ENCODE assay signal across 14 cellular contexts in the genomic region with DNA sequence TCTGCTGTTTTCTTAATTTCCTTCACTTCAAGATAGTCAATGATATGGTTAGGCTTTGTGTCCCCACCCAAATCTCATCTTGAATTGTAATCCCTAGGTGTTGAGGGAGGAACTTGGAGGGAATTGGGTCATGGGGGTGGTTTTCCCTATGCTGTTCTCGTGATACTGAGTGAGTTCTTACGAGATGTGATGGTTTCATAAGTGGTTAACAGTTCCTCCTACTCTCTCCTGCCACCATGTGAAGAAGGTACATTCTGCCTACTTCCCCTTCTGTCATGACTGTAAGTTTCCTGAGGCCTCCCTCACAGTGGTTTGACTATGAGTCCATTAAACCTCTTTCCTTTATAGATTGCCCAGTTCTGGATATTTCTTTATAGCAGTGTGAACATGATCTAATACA.
DNase-seq lines count a peak whose midpoint lies in the region; ATAC-seq and TF ChIP-seq lines count a peak whose summit lies in the region.
"Had no signal": no experiment of that assay in that cellular context is flagged by ENCODE, and none has a peak within 500 bp of the region (broad histone marks: within the 10 kb centered on the region; RNA-seq: fewer than 3 reads in every experiment).

No MANE protein-coding gene starts in this region.

- no peak overlapping the region for H2BK5ac ChIP-seq in mesendoderm (ENCODE audit: low read length)

- no peak overlapping the region for H3K4me3 Mint-ChIP-seq in activated T-cell treated with anti-CD3 and anti-CD28 coated beads, Interleukin-2, amount 50 U/mL, for 72 hours
- H3K4me3 Mint-ChIP-seq in activated CD8-positive, alpha-beta T cell treated with anti-CD3 and anti-CD28 coated beads for 36 hours: no peak overlapping the region
- no peak overlapping the region for H3K4me3 Mint-ChIP-seq in stimulated activated naive B cell treated with anti-CD40 and anti-IgM and Interleukin-4, amounts not matched to agents 10 μg/mL and 1 μg/mL and 100 μg/mL, for 72 hours

- H3K4me3 ChIP-seq in HL-60 (replicated peaks; ENCODE audit: insufficient read depth, low read length) (no peak overlapping the region), mesendoderm (ENCODE audit: low read length) (no peak overlapping the region)
- H3K4me3 ChIP-seq: cardiac muscle cell, gastroesophageal sphincter, skin epidermis, tibial nerve had no signal

- no peaks in the 10 kb centered on the region for H3K36me3 ChIP-seq in mesendoderm (ENCODE audit: control insufficient read depth, insufficient read depth, low read length)
- H3K36me3 ChIP-seq: cardiac muscle cell, gastroesophageal sphincter, tibial nerve had no signal

- no peak for DNase-seq in activated T-cell treated with anti-CD3 and anti-CD28 coated beads, Interleukin-2, amount 50 U/mL, for 72 hours
- no peak for DNase-seq in activated T-cell treated with anti-CD3 and anti-CD28 coated beads, Interleukin-2, amount 50 U/mL, for 1 hour
- DNase-seq in HL-60 (ENCODE audit: low read depth in 1 of 2, low spot score in 1 of 2) (peak; percentile 57 to 58), HPDE6-E6E7 (ENCODE audit: extremely low spot score) (no peak), NCI-H510A (lab: John Stamatoyannopoulos, UW) (no peak), mesendoderm (no peak)
- DNase-seq in activated CD8-positive, alpha-beta T cell treated with anti-CD3 and anti-CD28 coated beads for 36 hours: peak; percentile 27
- peak; percentile 35 for DNase-seq in stimulated activated naive B cell treated with anti-CD40 and anti-IgM and Interleukin-4, amounts not matched to agents 10 μg/mL and 1 μg/mL and 100 μg/mL, for 72 hours
- DNase-seq: ACHN; activated CD4-positive, alpha-beta T cell treated with anti-CD3 and anti-CD28 coated beads for 4 hours had no signal

- no peaks in the 10 kb centered on the region for H3K27me3 Mint-ChIP-seq in activated T-cell treated with anti-CD3 and anti-CD28 coated beads, Interleukin-2, amount 50 U/mL, for 72 hours (ENCODE audit: low read depth)
- no peaks in the 10 kb centered on the region for H3K27me3 Mint-ChIP-seq in activated CD8-positive, alpha-beta T cell treated with anti-CD3 and anti-CD28 coated beads for 36 hours
- H3K27me3 Mint-ChIP-seq in stimulated activated naive B cell treated with anti-CD40 and anti-IgM and Interleukin-4, amounts not matched to agents 10 μg/mL and 1 μg/mL and 100 μg/mL, for 72 hours: no peaks in the 10 kb centered on the region

- no peak for TF ChIP-seq CTCF in HL-60 (IDR thresholded peaks at IDR 0.05; ENCODE audit: insufficient read depth, low read length)
- TF ChIP-seq CTCF in activated CD8-positive, alpha-beta T cell treated with anti-CD3 and anti-CD28 coated beads for 36 hours (IDR thresholded peaks at IDR 0.05): no peak

- H3K4me1 Mint-ChIP-seq in activated T-cell treated with anti-CD3 and anti-CD28 coated beads, Interleukin-2, amount 50 U/mL, for 72 hours (ENCODE audit: low read depth): peaks cover 33% of the 10 kb centered on the region
- peaks cover 38% of the 10 kb centered on the region for H3K4me1 Mint-ChIP-seq in activated CD8-positive, alpha-beta T cell treated with anti-CD3 and anti-CD28 coated beads for 36 hours (ENCODE audit: low read depth)
- H3K4me1 Mint-ChIP-seq in stimulated activated naive B cell treated with anti-CD40 and anti-IgM and Interleukin-4, amounts not matched to agents 10 μg/mL and 1 μg/mL and 100 μg/mL, for 72 hours: peaks cover 26 to 38% of the 10 kb centered on the region in 2 donors

- H3K4ac ChIP-seq in mesendoderm (ENCODE audit: low read depth, low read length): no peak overlapping the region

- H3K27me3 ChIP-seq in HL-60 (ENCODE audit: insufficient read depth, poor library complexity, severe bottlenecking): no peaks in the 10 kb centered on the region
- no peaks in the 10 kb centered on the region for H3K27me3 ChIP-seq in mesendoderm (ENCODE audit: insufficient read depth, low read length, poor library complexity)
- H3K27me3 ChIP-seq: cardiac muscle cell, gastroesophageal sphincter, tibial nerve had no signal

- H2BK15ac ChIP-seq in mesendoderm (replicated peaks; ENCODE audit: low read depth): no peak overlapping the region

- no CpG with 5 or more reads among the region's 2 CpGs for WGBS in mesendoderm (ENCODE audit: extremely low coverage, insufficient coverage, low lambda C conversion rate)

- peak overlapping the region; percentile 33; the same call in 1 of the 2 replicates for H3K27ac ChIP-seq in HL-60 (replicated peaks)
- no peak overlapping the region for H3K27ac ChIP-seq in mesendoderm (ENCODE audit: low read depth, low read length)
- H3K27ac ChIP-seq: cardiac muscle cell, gastroesophageal sphincter, skin epidermis, tibial nerve had no signal

- H3K9me3 Mint-ChIP-seq in activated T-cell treated with anti-CD3 and anti-CD28 coated beads, Interleukin-2, amount 50 U/mL, for 72 hours: peaks cover 12 to 15% of the 10 kb centered on the region in 2 donors
- peaks cover 22% of the 10 kb centered on the region for H3K9me3 Mint-ChIP-seq in activated CD8-positive, alpha-beta T cell treated with anti-CD3 and anti-CD28 coated beads for 36 hours
- peaks cover 23 to 24% of the 10 kb centered on the region in 2 donors for H3K9me3 Mint-ChIP-seq in stimulated activated naive B cell treated with anti-CD40 and anti-IgM and Interleukin-4, amounts not matched to agents 10 μg/mL and 1 μg/mL and 100 μg/mL, for 72 hours

- no peak overlapping the region for H3K23ac ChIP-seq in mesendoderm (ENCODE audit: low read length)

- no peaks in the 10 kb centered on the region for H3K79me1 ChIP-seq in mesendoderm (ENCODE audit: low read length)

- intact Hi-C loops in activated CD8-positive, alpha-beta T cell treated with anti-CD3 and anti-CD28 coated beads for 36 hours (cut with micrococcal nuclease): no loop called here

- no peak overlapping the region for H4K5ac ChIP-seq in mesendoderm (ENCODE audit: low read length)

- H4K8ac ChIP-seq in mesendoderm (ENCODE audit: low read depth, low read length): no peak overlapping the region

- no peak overlapping the region for H3K4me2 ChIP-seq in mesendoderm (ENCODE audit: low read length)

- H3K18ac ChIP-seq in mesendoderm (ENCODE audit: low read length): no peak overlapping the region

- no peak overlapping the region for H3K27ac Mint-ChIP-seq in activated T-cell treated with anti-CD3 and anti-CD28 coated beads, Interleukin-2, amount 50 U/mL, for 72 hours
- peak overlapping the region; percentile 58 for H3K27ac Mint-ChIP-seq in activated CD8-positive, alpha-beta T cell treated with anti-CD3 and anti-CD28 coated beads for 36 hours
- H3K27ac Mint-ChIP-seq in stimulated activated naive B cell treated with anti-CD40 and anti-IgM and Interleukin-4, amounts not matched to agents 10 μg/mL and 1 μg/mL and 100 μg/mL, for 72 hours: peak overlapping the region; percentile 93

- CTCF ChIA-PET in activated CD8-positive, alpha-beta T cell treated with anti-CD3 and anti-CD28 coated beads for 36 hours (lab: Charles Lee): interaction anchor here (1.1 kb wide), 1 partner anchor 10 kb away, joined by 3 read pairs; no protein-coding TSS in a partner anchor

- no peak overlapping the region for H3K9ac ChIP-seq in mesendoderm (ENCODE audit: low read length)

- no peaks in the 10 kb centered on the region for H3K4me1 ChIP-seq in mesendoderm (ENCODE audit: control insufficient read depth, low read depth, low read length)
- H3K4me1 ChIP-seq: tibial nerve had no signal

- no peak overlapping the region for H2BK120ac ChIP-seq in mesendoderm (ENCODE audit: low read depth, low read length)

- no peak overlapping the region for H2AK5ac ChIP-seq in mesendoderm (ENCODE audit: low read length)

- H3K56ac ChIP-seq in mesendoderm (ENCODE audit: low read length): no peak overlapping the region

- ATAC-seq in activated T-cell treated with anti-CD3 and anti-CD28 coated beads, Interleukin-2, amount 50 U/mL, for 72 hours (replicated peaks in 1 of 2): peak; percentile 51 to 65
- ATAC-seq in activated CD8-positive, alpha-beta T cell treated with anti-CD3 and anti-CD28 coated beads for 36 hours: peak; percentile 82
- peak; percentile 77 to 83 for ATAC-seq in stimulated activated naive B cell treated with anti-CD40 and anti-IgM and Interleukin-4, amounts not matched to agents 10 μg/mL and 1 μg/mL and 100 μg/mL, for 72 hours (replicated peaks)
- ATAC-seq: gastroesophageal sphincter had no signal

- H3K79me2 ChIP-seq in mesendoderm (ENCODE audit: control insufficient read depth, insufficient read depth, low read length): no peaks in the 10 kb centered on the region

- POLR2A ChIA-PET in activated CD8-positive, alpha-beta T cell treated with anti-CD3 and anti-CD28 coated beads for 36 hours (lab: Charles Lee): no interaction called here

- peaks cover 19 to 33% of the 10 kb centered on the region in 2 donors for H3K36me3 Mint-ChIP-seq in activated T-cell treated with anti-CD3 and anti-CD28 coated beads, Interleukin-2, amount 50 U/mL, for 72 hours (ENCODE audit: insufficient read depth in 2 of 2)
- H3K36me3 Mint-ChIP-seq in activated CD8-positive, alpha-beta T cell treated with anti-CD3 and anti-CD28 coated beads for 36 hours (ENCODE audit: low read depth): peaks cover 10% of the 10 kb centered on the region
- H3K36me3 Mint-ChIP-seq in stimulated activated naive B cell treated with anti-CD40 and anti-IgM and Interleukin-4, amounts not matched to agents 10 μg/mL and 1 μg/mL and 100 μg/mL, for 72 hours: peaks cover 27 to 53% of the 10 kb centered on the region in 2 donors

Comparison
In these comparisons a context has a peak if more than half of its experiments do, and no peak if none do; other contexts are left out.
1. DNase-seq: peak in HL-60 (2 of 2), activated CD8-positive, alpha-beta T cell treated with anti-CD3 and anti-CD28 coated beads for 36 hours (single experiment) and stimulated activated naive B cell treated with anti-CD40 and anti-IgM and Interleukin-4, amounts not matched to agents 10 μg/mL and 1 μg/mL and 100 μg/mL, for 72 hours (single experiment); none in activated T-cell treated with anti-CD3 and anti-CD28 coated beads, Interleukin-2, amount 50 U/mL, for 72 hours (0 of 2), activated T-cell treated with anti-CD3 and anti-CD28 coated beads, Interleukin-2, amount 50 U/mL, for 1 hour (single experiment), HPDE6-E6E7 (single experiment), NCI-H510A (single experiment) and mesendoderm (single experiment).
2. Peak in every context shown above with its lines, with median percentiles within 50 percentile points of each other: ATAC-seq.